ENCODE assay signal across 11 cellular contexts in genomic region chr2:216849987-216850386, GRCh38. TPM values are rescaled to one million over a fixed set of nuclear protein-coding genes. Genes with fewer than 3 reads are reported as not detected.
DNase-seq lines count a peak whose midpoint lies in the region; ATAC-seq and TF ChIP-seq lines count a peak whose summit lies in the region.
"Had no signal": no experiment of that assay in that cellular context is flagged by ENCODE, and none has a peak within 500 bp of the region (broad histone marks: within the 10 kb centered on the region; RNA-seq: fewer than 3 reads in every experiment).

No MANE protein-coding gene starts in this region.

- H3K36me3 ChIP-seq in left ventricle myocardium inferior, result no peaks in the 10 kb centered on the region
- H3K36me3 ChIP-seq: MG63 had no signal

- no peaks in the 10 kb centered on the region for H3K27me3 ChIP-seq in left ventricle myocardium inferior (ENCODE audit: low read depth)
- H3K27me3 ChIP-seq: MG63 had no signal

- TF ChIP-seq CTCF in left ventricle myocardium inferior (IDR thresholded peaks at IDR 0.05; ENCODE audit: borderline replicate concordance), result no peak

- peaks cover 20% of the 10 kb centered on the region for H3K4me1 ChIP-seq in left ventricle myocardium inferior

- intact Hi-C loops in left ventricle myocardium inferior (cut with micrococcal nuclease), result no loop called here

- H3K9me3 ChIP-seq in left ventricle myocardium inferior (replicated peaks), result no peaks in the 10 kb centered on the region
- H3K9me3 ChIP-seq: MG63 had no signal

- no peak overlapping the region for H3K4me3 ChIP-seq in left ventricle myocardium inferior
- H3K4me3 ChIP-seq: MG63 had no signal

- no peak for ATAC-seq in GM19455 (IDR thresholded peaks at IDR 0.05; ENCODE audit: unreplicated experiment)
- ATAC-seq: effector memory CD8-positive, alpha-beta T cell had no signal

- DNase-seq in NCI-H2107 (lab: John Stamatoyannopoulos, UW) (peak; percentile 17), activated T-cell treated with anti-CD3 and anti-CD28 coated beads for 4 hours (peak; percentile 5), left ventricle myocardium inferior (peak; percentile 68), NCI-H510A treated with DMSO at 0.1 percent for 48 hours (lab: John Stamatoyannopoulos, UW) (no peak), A172 (ENCODE audit: low spot score) (no peak), NOMO-1 treated with DMSO at 0.1 percent for 48 hours (lab: John Stamatoyannopoulos, UW; ENCODE audit: unreplicated experiment) (no peak)
- peak; percentile 17 for DNase-seq in stimulated activated CD4-positive, alpha-beta T cell treated with anti-CD3 and anti-CD28 coated beads, Interleukin-4, amount 100 ng/mL, for 1 hour
- DNase-seq: activated B cell treated with CpG ODN at 0.5 μM for 24 hours; effector memory CD8-positive, alpha-beta T cell; MG63 had no signal

- peak overlapping the region; percentile 46 for H3K27ac ChIP-seq in left ventricle myocardium inferior (replicated peaks)

RNA-seq across cellular contexts. Expression of gene TNP1, which starts 9.9 kb away (rescaled TPM):
- total RNA-seq in left ventricle myocardium inferior, result not detected
- not detected in 2 replicates for total RNA-seq in A172 (2014; rRNA removed; shearing (Covaris generic))
- total RNA-seq: activated B cell treated with CpG ODN at 0.5 μM for 24 hours had no signal

Comparison
In these comparisons a context has a peak if more than half of its experiments do, and no peak if none do; other contexts are left out.
1. DNase-seq: peak in NCI-H2107 (single experiment), activated T-cell treated with anti-CD3 and anti-CD28 coated beads for 4 hours (single experiment), left ventricle myocardium inferior (single experiment) and stimulated activated CD4-positive, alpha-beta T cell treated with anti-CD3 and anti-CD28 coated beads, Interleukin-4, amount 100 ng/mL, for 1 hour (single experiment); none in NCI-H510A treated with DMSO at 0.1 percent for 48 hours (single experiment), A172 (single experiment) and NOMO-1 treated with DMSO at 0.1 percent for 48 hours (single experiment).